In genomic region chr5:154783774-154784460, GRCh38 we compare ENCODE assay signal across 10 cellular contexts. TPM values are rescaled to one million over a fixed set of nuclear protein-coding genes. Genes with fewer than 3 reads are reported as not detected.
DNase-seq lines count a peak whose midpoint lies in the region; ATAC-seq and TF ChIP-seq lines count a peak whose summit lies in the region.
"Had no signal": no experiment of that assay in that cellular context is flagged by ENCODE, and none has a peak within 500 bp of the region (broad histone marks: within the 10 kb centered on the region; RNA-seq: fewer than 3 reads in every experiment).

No MANE protein-coding gene starts in this region.

- DNase-seq in DND-41 (no peak), NCI-H69 (lab: John Stamatoyannopoulos, UW) (peak; percentile 63), right cardiac atrium (peak; percentile 53 to 75 (median 67)), CD1c-positive myeloid dendritic cell (ENCODE audit: extremely low spot score) (no peak), NCI-H2107 treated with DMSO at 0.1 percent for 48 hours (lab: John Stamatoyannopoulos, UW; ENCODE audit: unreplicated experiment) (no peak), GM19238 (ENCODE audit: insufficient read length, low spot score) (no peak)
- no peak for DNase-seq in effector CD4-positive, alpha-beta T cell
- DNase-seq: NCI-H345 had no signal

- H3K4me3 ChIP-seq in DND-41 (ENCODE audit: low read depth in 1 of 2, low read length in 2 of 2) (no peak overlapping the region), right cardiac atrium (ENCODE audit: low read length) (no peak overlapping the region)

- intact Hi-C loops in right cardiac atrium (cut with DNase I), result loop anchor here in 1 of 4 donors (10.0 kb wide), 1 partner anchor 99 kb away; no protein-coding TSS in a partner anchor

- H3K27me3 ChIP-seq in DND-41 (ENCODE audit: insufficient read depth, low read length, poor library complexity), result no peaks in the 10 kb centered on the region
- no peaks in the 10 kb centered on the region for H3K27me3 ChIP-seq in right cardiac atrium (ENCODE audit: control insufficient read depth, insufficient read depth)
- H3K27me3 ChIP-seq: neutrophil had no signal

- peaks cover 73% of the 10 kb centered on the region for H3K36me3 ChIP-seq in DND-41 (ENCODE audit: insufficient read depth, low read length)
- H3K36me3 ChIP-seq: neutrophil had no signal

- peaks cover 100% of the 10 kb centered on the region for H3K79me2 ChIP-seq in DND-41 (ENCODE audit: insufficient read depth, low read length)

- ATAC-seq in DND-41 (ENCODE audit: insufficient read depth, low read depth) (peak; percentile 29; the same call in 1 of the 3 replicates), GM21619 (IDR thresholded peaks at IDR 0.05; ENCODE audit: unreplicated experiment) (peak; percentile 63), right cardiac atrium (peak; percentile 61 to 75)

- no peak for TF ChIP-seq CTCF in DND-41 (IDR thresholded peaks at IDR 0.05; ENCODE audit: borderline replicate concordance, extremely low read depth, low read length, poor library complexity, severe bottlenecking)

- WGBS in right cardiac atrium, result 61% methylated on average over 11 of the region's 11 CpGs

- no peak overlapping the region for H3K4me2 ChIP-seq in DND-41 (ENCODE audit: insufficient read depth, low read length)

- H3K9me3 ChIP-seq in DND-41 (ENCODE audit: insufficient read depth, low read length, severe bottlenecking), result no peaks in the 10 kb centered on the region
- H3K9me3 ChIP-seq in right cardiac atrium (ENCODE audit: control insufficient read depth, low read length), result no peaks in the 10 kb centered on the region
- H3K9me3 ChIP-seq: neutrophil had no signal

- H3K27ac ChIP-seq in DND-41 (ENCODE audit: low read length) (no peak overlapping the region), right cardiac atrium (ENCODE audit: low read length) (peak overlapping the region; percentile 7)

- no peak overlapping the region for H2AFZ ChIP-seq in DND-41 (ENCODE audit: low read depth, low read length)

- H3K9ac ChIP-seq in DND-41 (ENCODE audit: low read depth, low read length), result no peak overlapping the region

- peaks cover 98% of the 10 kb centered on the region for H4K20me1 ChIP-seq in DND-41 (ENCODE audit: insufficient read depth, low read length)

- H3K4me1 ChIP-seq in DND-41 (ENCODE audit: insufficient read depth, low read length), result no peaks in the 10 kb centered on the region; the same call in 1 of the 2 replicates
- H3K4me1 ChIP-seq in right cardiac atrium (ENCODE audit: control insufficient read depth, insufficient read depth, low read length), result peaks cover 62% of the 10 kb centered on the region

RNA-seq across cellular contexts. Expression of gene LARP1, which starts 28.7 kb away (rescaled TPM):
- total RNA-seq in right cardiac atrium, result 100 to 1,000 TPM; 119 to 130 (median 124) TPM
- 43.9 TPM for polyA plus RNA-seq in right cardiac atrium

Comparison
In these comparisons a context has a peak if more than half of its experiments do, and no peak if none do; other contexts are left out.
1. DNase-seq: peak in NCI-H69 (single experiment) and right cardiac atrium (3 of 3); none in DND-41 (single experiment), CD1c-positive myeloid dendritic cell (single experiment), NCI-H2107 treated with DMSO at 0.1 percent for 48 hours (single experiment), effector CD4-positive, alpha-beta T cell (single experiment) and GM19238 (single experiment).
2. Peak in every context shown above with its lines, with median percentiles within 50 percentile points of each other: ATAC-seq.